Comparison of ENCODE assay signal across 2 cellular contexts in genomic region chr3:141335531-141336042, GRCh38.
TF ChIP-seq lines count a peak whose summit lies in the region.

No MANE protein-coding gene starts in this region.

TF ChIP-seq in A549, 52 proteins besides CTCF, POLR2A, EP300 and RAD21 (continued from another document):
- no peak for TF ChIP-seq JUN (IDR thresholded peaks at IDR 0.05)
- TF ChIP-seq JUNB (IDR thresholded peaks at IDR 0.05): no peak
- no peak for TF ChIP-seq GATA3 (IDR thresholded peaks at IDR 0.05; ENCODE audit: borderline replicate concordance)
- TF ChIP-seq NR3C1 (IDR thresholded peaks at IDR 0.05): no peak
- no peak for TF ChIP-seq CHD4 (IDR thresholded peaks at IDR 0.05; ENCODE audit: borderline replicate concordance)
- no peak for TF ChIP-seq KDM1A (IDR thresholded peaks at IDR 0.05; ENCODE audit: low read depth)
- no peak for TF ChIP-seq HOXB5 (CRISPR knock-in tag; IDR thresholded peaks at IDR 0.05)
- TF ChIP-seq, protein P1, sequence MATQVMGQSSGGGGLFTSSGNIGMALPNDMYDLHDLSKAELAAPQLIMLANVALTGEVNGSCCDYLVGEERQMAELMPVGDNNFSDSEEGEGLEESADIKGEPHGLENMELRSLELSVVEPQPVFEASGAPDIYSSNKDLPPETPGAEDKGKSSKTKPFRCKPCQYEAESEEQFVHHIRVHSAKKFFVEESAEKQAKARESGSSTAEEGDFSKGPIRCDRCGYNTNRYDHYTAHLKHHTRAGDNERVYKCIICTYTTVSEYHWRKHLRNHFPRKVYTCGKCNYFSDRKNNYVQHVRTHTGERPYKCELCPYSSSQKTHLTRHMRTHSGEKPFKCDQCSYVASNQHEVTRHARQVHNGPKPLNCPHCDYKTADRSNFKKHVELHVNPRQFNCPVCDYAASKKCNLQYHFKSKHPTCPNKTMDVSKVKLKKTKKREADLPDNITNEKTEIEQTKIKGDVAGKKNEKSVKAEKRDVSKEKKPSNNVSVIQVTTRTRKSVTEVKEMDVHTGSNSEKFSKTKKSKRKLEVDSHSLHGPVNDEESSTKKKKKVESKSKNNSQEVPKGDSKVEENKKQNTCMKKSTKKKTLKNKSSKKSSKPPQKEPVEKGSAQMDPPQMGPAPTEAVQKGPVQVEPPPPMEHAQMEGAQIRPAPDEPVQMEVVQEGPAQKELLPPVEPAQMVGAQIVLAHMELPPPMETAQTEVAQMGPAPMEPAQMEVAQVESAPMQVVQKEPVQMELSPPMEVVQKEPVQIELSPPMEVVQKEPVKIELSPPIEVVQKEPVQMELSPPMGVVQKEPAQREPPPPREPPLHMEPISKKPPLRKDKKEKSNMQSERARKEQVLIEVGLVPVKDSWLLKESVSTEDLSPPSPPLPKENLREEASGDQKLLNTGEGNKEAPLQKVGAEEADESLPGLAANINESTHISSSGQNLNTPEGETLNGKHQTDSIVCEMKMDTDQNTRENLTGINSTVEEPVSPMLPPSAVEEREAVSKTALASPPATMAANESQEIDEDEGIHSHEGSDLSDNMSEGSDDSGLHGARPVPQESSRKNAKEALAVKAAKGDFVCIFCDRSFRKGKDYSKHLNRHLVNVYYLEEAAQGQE (IDR thresholded peaks at IDR 0.05): no peak
- TF ChIP-seq RCOR1 (IDR thresholded peaks at IDR 0.05; ENCODE audit: low read depth, low read length): no peak
- no peak for TF ChIP-seq HOXB13 (CRISPR knock-in tag; IDR thresholded peaks at IDR 0.05; ENCODE audit: low read depth)

TF ChIP-seq in GM12878, 131 proteins besides CTCF, POLR2A, EP300 and RAD21 (continued from another document):
- TF ChIP-seq TCF3 (IDR thresholded peaks at IDR 0.05; ENCODE audit: borderline replicate concordance, insufficient read depth, low read depth, low read length) (no peak), SUZ12 (IDR thresholded peaks at IDR 0.05; ENCODE audit: unreplicated experiment) (no peak), FOS (IDR thresholded peaks at IDR 0.05; ENCODE audit: borderline replicate concordance, extremely low read depth, insufficient read length) (no peak), MYB (IDR thresholded peaks at IDR 0.05; ENCODE audit: borderline replicate concordance, low read depth, low read length) (no peak), EED (IDR thresholded peaks at IDR 0.05; ENCODE audit: low read depth) (no peak), ZZZ3 (IDR thresholded peaks at IDR 0.05; ENCODE audit: control insufficient read depth, insufficient read length, low read depth) (no peak), BACH1 (IDR thresholded peaks at IDR 0.05; ENCODE audit: borderline replicate concordance) (no peak), CHD1 (IDR thresholded peaks at IDR 0.05; ENCODE audit: low read depth, low read length) (no peak), BRCA1 (IDR thresholded peaks at IDR 0.05; ENCODE audit: low read depth, low read length) (no peak), ZNF24 (IDR thresholded peaks at IDR 0.05) (no peak), MTA2 (IDR thresholded peaks at IDR 0.05; ENCODE audit: low read depth) (peak; percentile 9; the same call in 1 of the 2 replicates), PAX5 (IDR thresholded peaks at IDR 0.05; ENCODE audit: borderline replicate concordance, low read depth, low read length) (no peak), BMI1 (IDR thresholded peaks at IDR 0.05; ENCODE audit: borderline replicate concordance) (no peak), POU2F2 (IDR thresholded peaks at IDR 0.05; ENCODE audit: borderline replicate concordance, low read depth, low read length) (no peak), SUPT20H (IDR thresholded peaks at IDR 0.05; ENCODE audit: borderline replicate concordance, control insufficient read depth, low read depth, low read length) (no peak), POLR2AphosphoS5 (IDR thresholded peaks at IDR 0.05; ENCODE audit: low read length) (no peak), NR2F1 (conservative IDR thresholded peaks at IDR 0.05) (peak; percentile 86), GATAD2B (conservative IDR thresholded peaks at IDR 0.05; ENCODE audit: low read depth) (no peak), SREBF1 (IDR thresholded peaks at IDR 0.05; ENCODE audit: low read length) (no peak), MLLT1 (IDR thresholded peaks at IDR 0.05) (no peak), NRF1 (conservative IDR thresholded peaks at IDR 0.05; ENCODE audit: low read depth, low read length) (no peak)
- TF ChIP-seq, protein P2, sequence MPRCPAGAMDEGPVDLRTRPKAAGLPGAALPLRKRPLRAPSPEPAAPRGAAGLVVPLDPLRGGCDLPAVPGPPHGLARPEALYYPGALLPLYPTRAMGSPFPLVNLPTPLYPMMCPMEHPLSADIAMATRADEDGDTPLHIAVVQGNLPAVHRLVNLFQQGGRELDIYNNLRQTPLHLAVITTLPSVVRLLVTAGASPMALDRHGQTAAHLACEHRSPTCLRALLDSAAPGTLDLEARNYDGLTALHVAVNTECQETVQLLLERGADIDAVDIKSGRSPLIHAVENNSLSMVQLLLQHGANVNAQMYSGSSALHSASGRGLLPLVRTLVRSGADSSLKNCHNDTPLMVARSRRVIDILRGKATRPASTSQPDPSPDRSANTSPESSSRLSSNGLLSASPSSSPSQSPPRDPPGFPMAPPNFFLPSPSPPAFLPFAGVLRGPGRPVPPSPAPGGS (IDR thresholded peaks at IDR 0.05; ENCODE audit: borderline replicate concordance, insufficient read depth, low read depth, low read length, poor library complexity, severe bottlenecking): no peak
- TF ChIP-seq, protein P3, sequence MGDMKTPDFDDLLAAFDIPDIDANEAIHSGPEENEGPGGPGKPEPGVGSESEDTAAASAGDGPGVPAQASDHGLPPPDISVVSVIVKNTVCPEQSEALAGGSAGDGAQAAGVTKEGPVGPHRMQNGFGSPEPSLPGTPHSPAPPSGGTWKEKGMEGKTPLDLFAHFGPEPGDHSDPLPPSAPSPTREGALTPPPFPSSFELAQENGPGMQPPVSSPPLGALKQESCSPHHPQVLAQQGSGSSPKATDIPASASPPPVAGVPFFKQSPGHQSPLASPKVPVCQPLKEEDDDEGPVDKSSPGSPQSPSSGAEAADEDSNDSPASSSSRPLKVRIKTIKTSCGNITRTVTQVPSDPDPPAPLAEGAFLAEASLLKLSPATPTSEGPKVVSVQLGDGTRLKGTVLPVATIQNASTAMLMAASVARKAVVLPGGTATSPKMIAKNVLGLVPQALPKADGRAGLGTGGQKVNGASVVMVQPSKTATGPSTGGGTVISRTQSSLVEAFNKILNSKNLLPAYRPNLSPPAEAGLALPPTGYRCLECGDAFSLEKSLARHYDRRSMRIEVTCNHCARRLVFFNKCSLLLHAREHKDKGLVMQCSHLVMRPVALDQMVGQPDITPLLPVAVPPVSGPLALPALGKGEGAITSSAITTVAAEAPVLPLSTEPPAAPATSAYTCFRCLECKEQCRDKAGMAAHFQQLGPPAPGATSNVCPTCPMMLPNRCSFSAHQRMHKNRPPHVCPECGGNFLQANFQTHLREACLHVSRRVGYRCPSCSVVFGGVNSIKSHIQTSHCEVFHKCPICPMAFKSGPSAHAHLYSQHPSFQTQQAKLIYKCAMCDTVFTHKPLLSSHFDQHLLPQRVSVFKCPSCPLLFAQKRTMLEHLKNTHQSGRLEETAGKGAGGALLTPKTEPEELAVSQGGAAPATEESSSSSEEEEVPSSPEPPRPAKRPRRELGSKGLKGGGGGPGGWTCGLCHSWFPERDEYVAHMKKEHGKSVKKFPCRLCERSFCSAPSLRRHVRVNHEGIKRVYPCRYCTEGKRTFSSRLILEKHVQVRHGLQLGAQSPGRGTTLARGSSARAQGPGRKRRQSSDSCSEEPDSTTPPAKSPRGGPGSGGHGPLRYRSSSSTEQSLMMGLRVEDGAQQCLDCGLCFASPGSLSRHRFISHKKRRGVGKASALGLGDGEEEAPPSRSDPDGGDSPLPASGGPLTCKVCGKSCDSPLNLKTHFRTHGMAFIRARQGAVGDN (IDR thresholded peaks at IDR 0.05): 0 out of 2 replicates have a peak, but pooled peaks have one; percentile 17
- TF ChIP-seq, protein P4, sequence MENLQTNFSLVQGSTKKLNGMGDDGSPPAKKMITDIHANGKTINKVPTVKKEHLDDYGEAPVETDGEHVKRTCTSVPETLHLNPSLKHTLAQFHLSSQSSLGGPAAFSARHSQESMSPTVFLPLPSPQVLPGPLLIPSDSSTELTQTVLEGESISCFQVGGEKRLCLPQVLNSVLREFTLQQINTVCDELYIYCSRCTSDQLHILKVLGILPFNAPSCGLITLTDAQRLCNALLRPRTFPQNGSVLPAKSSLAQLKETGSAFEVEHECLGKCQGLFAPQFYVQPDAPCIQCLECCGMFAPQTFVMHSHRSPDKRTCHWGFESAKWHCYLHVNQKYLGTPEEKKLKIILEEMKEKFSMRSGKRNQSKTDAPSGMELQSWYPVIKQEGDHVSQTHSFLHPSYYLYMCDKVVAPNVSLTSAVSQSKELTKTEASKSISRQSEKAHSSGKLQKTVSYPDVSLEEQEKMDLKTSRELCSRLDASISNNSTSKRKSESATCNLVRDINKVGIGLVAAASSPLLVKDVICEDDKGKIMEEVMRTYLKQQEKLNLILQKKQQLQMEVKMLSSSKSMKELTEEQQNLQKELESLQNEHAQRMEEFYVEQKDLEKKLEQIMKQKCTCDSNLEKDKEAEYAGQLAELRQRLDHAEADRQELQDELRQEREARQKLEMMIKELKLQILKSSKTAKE (IDR thresholded peaks at IDR 0.05; ENCODE audit: low read depth, poor library complexity, severe bottlenecking): no peak
